In genomic region chr1:246591504-246591903, GRCh38 we compare ENCODE assay signal across 9 cellular contexts. TPM values are rescaled to one million over a fixed set of nuclear protein-coding genes. Genes with fewer than 3 reads are reported as not detected.
DNase-seq lines count a peak whose midpoint lies in the region; ATAC-seq, FAIRE-seq and TF ChIP-seq lines count a peak whose summit lies in the region.
"Had no signal": no experiment of that assay in that cellular context is flagged by ENCODE, and none has a peak within 500 bp of the region (broad histone marks: within the 10 kb centered on the region; RNA-seq: fewer than 3 reads in every experiment).

No MANE protein-coding gene starts in this region.

- H3K4me3 Mint-ChIP-seq in T-helper 17 cell, result peak overlapping the region; percentile 19

- ATAC-seq in HG02852 (IDR thresholded peaks at IDR 0.05; ENCODE audit: unreplicated experiment), result peak; percentile 96
- no peak for ATAC-seq in T-helper 17 cell
- no peak for ATAC-seq in esophagus mucosa
- ATAC-seq in left lobe of liver, result no peak

- H3K27me3 Mint-ChIP-seq in T-helper 17 cell, result no peaks in the 10 kb centered on the region

- no peaks in the 10 kb centered on the region for H3K36me3 ChIP-seq in H7 (replicated peaks; ENCODE audit: control insufficient read depth, insufficient read depth, low read length)

- peaks cover 5% of the 10 kb centered on the region for H3K36me3 Mint-ChIP-seq in T-helper 17 cell (ENCODE audit: low read depth)

- DNase-seq in GM13977 (ENCODE audit: low spot score) (peak; percentile 72), GM19239 (ENCODE audit: insufficient read length, low spot score) (no peak), T-helper 17 cell (no peak), H7 (no peak), left lobe of liver (ENCODE audit: low spot score) (no peak), GF-D8 (lab: John Stamatoyannopoulos, UW) (no peak)
- DNase-seq: KBM-7 had no signal

- FAIRE-seq in GM19239 (lab: Jason Lieb, UNC), result peak; percentile 96

- no peak for TF ChIP-seq CTCF in GM13977 (IDR thresholded peaks at IDR 0.05; ENCODE audit: extremely low read depth, insufficient read depth, missing control alignments)

- no peaks in the 10 kb centered on the region for H3K27me3 ChIP-seq in H7 (ENCODE audit: control insufficient read depth, insufficient read depth, low read length)

- no peaks in the 10 kb centered on the region for H3K9me3 ChIP-seq in T-helper 17 cell (ENCODE audit: control insufficient read depth, low read length, poor library complexity, severe bottlenecking)

- peaks cover 23% of the 10 kb centered on the region for H3K4me1 Mint-ChIP-seq in T-helper 17 cell

- in situ Hi-C loops in GM13977 (cut with MboI; ENCODE audit: low pct_unique_long_range_greater_than_20kb, low sequenced_read_pairs, unreplicated experiment), result no loop called here

- no peak overlapping the region for H3K4me3 ChIP-seq in H7 (ENCODE audit: insufficient read depth, low read depth, low read length)

- H3K27ac Mint-ChIP-seq in T-helper 17 cell, result no peak overlapping the region

RNA-seq across cellular contexts. Expression of gene CNST, which starts 25.2 kb away (rescaled TPM):
- total RNA-seq in T-helper 17 cell (10 to 100 TPM; 70.8 to 94.0 TPM), esophagus mucosa (13.5 TPM), left lobe of liver (16.5 TPM)
- 18.8 and 24.1 TPM in 2 replicates for total RNA-seq in H7 (2014; rRNA removed; shearing (Covaris generic))

RNA-seq across cellular contexts. Expression of gene TFB2M, which starts 25.4 kb away (rescaled TPM):
- total RNA-seq in T-helper 17 cell, result 10 to 100 TPM in 1 of 2 donors, 1 to 10 TPM in 1; 6.7 to 10.2 TPM
- total RNA-seq in H7 (2014; rRNA removed; shearing (Covaris generic)), result 38.3 and 39.8 TPM in 2 replicates
- total RNA-seq in esophagus mucosa, result 8.2 TPM
- total RNA-seq in left lobe of liver, result 14.1 TPM
